ENCODE assay signal across 8 cellular contexts in the genomic region with DNA sequence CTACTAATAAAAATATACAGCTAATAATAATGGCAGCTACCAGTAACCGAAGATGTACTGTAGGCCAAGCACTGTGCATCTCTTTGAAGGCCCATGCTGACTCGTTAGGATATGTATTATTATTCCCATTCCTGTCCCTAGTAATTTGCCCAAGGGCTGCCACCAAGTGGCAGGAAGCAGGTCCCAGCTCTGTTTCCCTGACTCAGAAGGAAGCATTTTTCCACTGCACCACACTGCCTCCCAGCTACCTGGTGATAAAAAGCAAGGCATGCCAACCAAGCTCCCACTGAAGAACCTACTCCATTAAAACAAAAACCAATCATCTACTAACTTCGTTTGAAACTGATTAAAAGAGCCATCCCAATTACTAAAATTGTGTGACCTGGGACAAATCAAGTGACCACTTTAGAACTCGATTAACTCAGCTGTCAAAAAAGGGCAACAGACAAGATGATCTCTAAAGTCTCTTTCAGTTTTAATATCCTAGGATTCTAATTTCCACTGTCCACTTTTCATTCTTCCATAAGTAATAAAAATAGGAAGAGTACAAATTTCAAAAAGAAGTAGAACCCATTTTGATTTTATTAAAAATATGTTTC. TPM values are rescaled to one million over a fixed set of nuclear protein-coding genes. Genes with fewer than 3 reads are reported as not detected.
DNase-seq lines count a peak whose midpoint lies in the region; ATAC-seq and TF ChIP-seq lines count a peak whose summit lies in the region.

No MANE protein-coding gene starts in this region.

- H3K4me3 Mint-ChIP-seq in activated T-helper 1 cell treated with anti-CD3 and anti-CD28 coated beads, Interleukin-12 subunit alpha, Interleukin-12 subunit beta, Interleukin-2, Interleukin-4 antibody, amounts not matched to agents 30 ng/mL and 10 ng/mL and 1 ng/mL, durations not matched to agents 14 hours and 24 hours and 36 hours: no peak overlapping the region
- no peak overlapping the region for H3K4me3 Mint-ChIP-seq in activated CD4-positive, alpha-beta memory T cell treated with anti-CD3 and anti-CD28 coated beads, Interleukin-2, amount 10 ng/mL, durations not matched to agents 7 days and 5 days

- peak; percentile 83 for DNase-seq in G401 (ENCODE audit: low spot score)
- peak; percentile 56 for DNase-seq in NB4 (ENCODE audit: low read depth)
- peak; percentile 36 for DNase-seq in fibroblast of villous mesenchyme (ENCODE audit: low read depth)
- DNase-seq in prostate gland (ENCODE audit: low spot score): peak; percentile 33
- DNase-seq in activated T-helper 1 cell treated with anti-CD3 and anti-CD28 coated beads, Interleukin-12 subunit alpha, Interleukin-12 subunit beta, Interleukin-2, Interleukin-4 antibody, amounts not matched to agents 30 ng/mL and 10 ng/mL and 1 ng/mL, durations not matched to agents 14 hours and 24 hours and 36 hours (ENCODE audit: low spot score): no peak
- DNase-seq in activated CD4-positive, alpha-beta memory T cell treated with anti-CD3 and anti-CD28 coated beads, Interleukin-2, amount 10 ng/mL, durations not matched to agents 7 days and 5 days: no peak

- 44% methylated on average over 4 of the region's 4 CpGs for WGBS in prostate gland

- POLR2A ChIA-PET in activated CD4-positive, alpha-beta memory T cell treated with anti-CD3 and anti-CD28 coated beads, Interleukin-2, amount 10 ng/mL, durations not matched to agents 7 days and 5 days (lab: Charles Lee): no interaction called here

- H3K27ac Mint-ChIP-seq in activated T-helper 1 cell treated with anti-CD3 and anti-CD28 coated beads, Interleukin-12 subunit alpha, Interleukin-12 subunit beta, Interleukin-2, Interleukin-4 antibody, amounts not matched to agents 30 ng/mL and 10 ng/mL and 1 ng/mL, durations not matched to agents 14 hours and 24 hours and 36 hours: no peak overlapping the region
- no peak overlapping the region for H3K27ac Mint-ChIP-seq in activated CD4-positive, alpha-beta memory T cell treated with anti-CD3 and anti-CD28 coated beads, Interleukin-2, amount 10 ng/mL, durations not matched to agents 7 days and 5 days

- TF ChIP-seq CTCF in NB4 (IDR thresholded peaks at IDR 0.05; ENCODE audit: low read depth, low read length) (peak; percentile 35), fibroblast of villous mesenchyme (IDR thresholded peaks at IDR 0.05; ENCODE audit: insufficient read depth, low read depth, low read length) (peak; percentile 52), prostate gland (IDR thresholded peaks at IDR 0.05) (peak in 3 of 4 experiments; percentile 27 to 67 (median 63))

- peaks cover 6% of the 10 kb centered on the region for H3K27me3 Mint-ChIP-seq in activated T-helper 1 cell treated with anti-CD3 and anti-CD28 coated beads, Interleukin-12 subunit alpha, Interleukin-12 subunit beta, Interleukin-2, Interleukin-4 antibody, amounts not matched to agents 30 ng/mL and 10 ng/mL and 1 ng/mL, durations not matched to agents 14 hours and 24 hours and 36 hours (ENCODE audit: insufficient read depth)
- peaks cover 16% of the 10 kb centered on the region for H3K27me3 Mint-ChIP-seq in activated CD4-positive, alpha-beta memory T cell treated with anti-CD3 and anti-CD28 coated beads, Interleukin-2, amount 10 ng/mL, durations not matched to agents 7 days and 5 days

- intact Hi-C loops in prostate gland (cut with DNase I): loop anchor here (2.0 to 5.0 kb wide), 4 partner anchors 25 to 233 kb away; partner anchors contain the start of gene PGM2
- intact Hi-C loops in activated T-helper 1 cell treated with anti-CD3 and anti-CD28 coated beads, Interleukin-12 subunit alpha, Interleukin-12 subunit beta, Interleukin-2, Interleukin-4 antibody, amounts not matched to agents 30 ng/mL and 10 ng/mL and 1 ng/mL, durations not matched to agents 14 hours and 24 hours and 36 hours (cut with micrococcal nuclease): loop anchor here (2.0 kb wide), 1 partner anchor 25 kb away; the partner anchor contains the start of gene PGM2

- H3K4me1 ChIP-seq in prostate gland (replicated peaks): no peaks in the 10 kb centered on the region

- H3K9me3 Mint-ChIP-seq in activated T-helper 1 cell treated with anti-CD3 and anti-CD28 coated beads, Interleukin-12 subunit alpha, Interleukin-12 subunit beta, Interleukin-2, Interleukin-4 antibody, amounts not matched to agents 30 ng/mL and 10 ng/mL and 1 ng/mL, durations not matched to agents 14 hours and 24 hours and 36 hours: no peaks in the 10 kb centered on the region
- no peaks in the 10 kb centered on the region for H3K9me3 Mint-ChIP-seq in activated CD4-positive, alpha-beta memory T cell treated with anti-CD3 and anti-CD28 coated beads, Interleukin-2, amount 10 ng/mL, durations not matched to agents 7 days and 5 days

- H3K36me3 ChIP-seq in prostate gland: no peaks in the 10 kb centered on the region

- in situ Hi-C loops in G401 (cut with HindIII; ENCODE audit: low sequenced_read_pairs): no loop called here

- TF ChIP-seq POLR2A in NB4 (IDR thresholded peaks at IDR 0.05; ENCODE audit: extremely low read depth, insufficient read length) (no peak), prostate gland (IDR thresholded peaks at IDR 0.05) (no peak)

- no peak overlapping the region for H3K27ac ChIP-seq in prostate gland

- H3K4me1 Mint-ChIP-seq in activated T-helper 1 cell treated with anti-CD3 and anti-CD28 coated beads, Interleukin-12 subunit alpha, Interleukin-12 subunit beta, Interleukin-2, Interleukin-4 antibody, amounts not matched to agents 30 ng/mL and 10 ng/mL and 1 ng/mL, durations not matched to agents 14 hours and 24 hours and 36 hours (ENCODE audit: low read depth): no peaks in the 10 kb centered on the region
- no peaks in the 10 kb centered on the region for H3K4me1 Mint-ChIP-seq in activated CD4-positive, alpha-beta memory T cell treated with anti-CD3 and anti-CD28 coated beads, Interleukin-2, amount 10 ng/mL, durations not matched to agents 7 days and 5 days

- no peaks in the 10 kb centered on the region for H3K9me3 ChIP-seq in prostate gland

- H3K36me3 Mint-ChIP-seq in activated T-helper 1 cell treated with anti-CD3 and anti-CD28 coated beads, Interleukin-12 subunit alpha, Interleukin-12 subunit beta, Interleukin-2, Interleukin-4 antibody, amounts not matched to agents 30 ng/mL and 10 ng/mL and 1 ng/mL, durations not matched to agents 14 hours and 24 hours and 36 hours (ENCODE audit: low read depth): no peaks in the 10 kb centered on the region
- H3K36me3 Mint-ChIP-seq in activated CD4-positive, alpha-beta memory T cell treated with anti-CD3 and anti-CD28 coated beads, Interleukin-2, amount 10 ng/mL, durations not matched to agents 7 days and 5 days (ENCODE audit: low read depth): no peaks in the 10 kb centered on the region

- H3K4me3 ChIP-seq in NB4 (ENCODE audit: low read depth, low read length): no peak overlapping the region
- H3K4me3 ChIP-seq in fibroblast of villous mesenchyme (ENCODE audit: low read depth, low read length): no peak overlapping the region
- H3K4me3 ChIP-seq in prostate gland: no peak overlapping the region

- ATAC-seq in SK-N-SH treated with all-trans-retinoic acid at 6 μM for 48 hours: peak; percentile 99
- no peak for ATAC-seq in GM21717 (IDR thresholded peaks at IDR 0.05; ENCODE audit: unreplicated experiment)

- no peaks in the 10 kb centered on the region for H3K27me3 ChIP-seq in prostate gland (replicated peaks; ENCODE audit: insufficient read depth)

- CTCF ChIA-PET in activated CD4-positive, alpha-beta memory T cell treated with anti-CD3 and anti-CD28 coated beads, Interleukin-2, amount 10 ng/mL, durations not matched to agents 7 days and 5 days (lab: Charles Lee): interaction anchor here (0.7 to 1.6 kb wide), 9 partner anchors 31 to 349 kb away, joined by 3 to 8 read pairs (median 3); no protein-coding TSS in a partner anchor

TF ChIP-seq in SK-N-SH treated with all-trans-retinoic acid at 6 μM for 48 hours, 23 proteins besides CTCF, POLR2A, EP300 and RAD21:
- TF ChIP-seq BACH2 (CRISPR knock-in tag; IDR thresholded peaks at IDR 0.05; ENCODE audit: borderline replicate concordance) (no peak), ISL1 (CRISPR knock-in tag; IDR thresholded peaks at IDR 0.05) (no peak), ARNTL (CRISPR knock-in tag; IDR thresholded peaks at IDR 0.05; ENCODE audit: borderline replicate concordance, low read depth) (no peak), TCF4 (CRISPR knock-in tag; IDR thresholded peaks at IDR 0.05; ENCODE audit: borderline replicate concordance) (no peak)

RNA-seq across cellular contexts. Expression of gene PGM2, which starts 24.3 kb away (rescaled TPM):
- total RNA-seq in G401 (2014; rRNA removed; shearing (Covaris generic)): 38.0 and 40.1 TPM in 2 replicates
- 25.9 and 28.7 TPM in 2 replicates for total RNA-seq in fibroblast of villous mesenchyme
- total RNA-seq in prostate gland: 10 to 100 TPM; 23.2 to 25.3 TPM
- 43.0 and 50.0 TPM in 2 replicates for total RNA-seq in activated T-helper 1 cell treated with anti-CD3 and anti-CD28 coated beads, Interleukin-12 subunit alpha, Interleukin-12 subunit beta, Interleukin-2, Interleukin-4 antibody, amounts not matched to agents 30 ng/mL and 10 ng/mL and 1 ng/mL, durations not matched to agents 14 hours and 24 hours and 36 hours
- total RNA-seq in activated CD4-positive, alpha-beta memory T cell treated with anti-CD3 and anti-CD28 coated beads, Interleukin-2, amount 10 ng/mL, durations not matched to agents 7 days and 5 days: 10 to 100 TPM; 30.6 to 37.4 TPM

Comparison
In these comparisons a context has a peak if more than half of its experiments do, and no peak if none do; other contexts are left out.
1. DNase-seq: peak in G401 (single experiment), NB4 (single experiment), fibroblast of villous mesenchyme (single experiment) and prostate gland (single experiment); none in activated T-helper 1 cell treated with anti-CD3 and anti-CD28 coated beads, Interleukin-12 subunit alpha, Interleukin-12 subunit beta, Interleukin-2, Interleukin-4 antibody, amounts not matched to agents 30 ng/mL and 10 ng/mL and 1 ng/mL, durations not matched to agents 14 hours and 24 hours and 36 hours (single experiment) and activated CD4-positive, alpha-beta memory T cell treated with anti-CD3 and anti-CD28 coated beads, Interleukin-2, amount 10 ng/mL, durations not matched to agents 7 days and 5 days (single experiment).
2. Peak in every context shown above with its lines, with median percentiles within 50 percentile points of each other: CTCF ChIP-seq.